Comparison of ENCODE assay signal across 19 cellular contexts in genomic region chr1:230144765-230145504, GRCh38.
DNase-seq lines count a peak whose midpoint lies in the region; ATAC-seq, FAIRE-seq and TF ChIP-seq lines count a peak whose summit lies in the region.
"Had no signal": no experiment of that assay in that cellular context is flagged by ENCODE, and none has a peak within 500 bp of the region (broad histone marks: within the 10 kb centered on the region; RNA-seq: fewer than 3 reads in every experiment).

No MANE protein-coding gene starts in this region.

- H3K9me3 ChIP-seq in HepG2 (ENCODE audit: low read length) (no peaks in the 10 kb centered on the region), right lobe of liver (no peaks in the 10 kb centered on the region)
- H3K9me3 ChIP-seq: adrenal gland, uterus had no signal

- H4K8ac ChIP-seq in mesendoderm (ENCODE audit: low read depth, low read length): no peak overlapping the region

- H4K20me1 ChIP-seq in HepG2 (ENCODE audit: insufficient read depth, low read length): no peaks in the 10 kb centered on the region

- H3K27ac Mint-ChIP-seq in activated naive CD8-positive, alpha-beta T cell treated with anti-CD3 and anti-CD28 coated beads, Interleukin-2, amount 50 U/mL, for 24 hours: peak overlapping the region; percentile 59

- TF ChIP-seq POLR2A in HepG2 (IDR thresholded peaks at IDR 0.05; ENCODE audit: insufficient read depth in 1 of 2, low read depth in 2 of 2, low read length in 2 of 2): no peak
- no peak for TF ChIP-seq POLR2A in right lobe of liver (IDR thresholded peaks at IDR 0.05)

- H3K9me3 Mint-ChIP-seq in activated naive CD8-positive, alpha-beta T cell treated with anti-CD3 and anti-CD28 coated beads, Interleukin-2, amount 50 U/mL, for 24 hours: no peaks in the 10 kb centered on the region

- no peak overlapping the region for H4K5ac ChIP-seq in mesendoderm (ENCODE audit: low read length)

- no peak for FAIRE-seq in HepG2 (lab: Jason Lieb, UNC)
- FAIRE-seq: G401.6, GM12892, H54 had no signal

- H3K4me1 ChIP-seq in HepG2 (ENCODE audit: insufficient read depth, low read length) (peaks cover 50% of the 10 kb centered on the region), right lobe of liver (peaks cover 0 to 50% (median 21%) of the 10 kb centered on the region in 4 donors), mesendoderm (ENCODE audit: control insufficient read depth, low read depth, low read length) (peaks cover 2% of the 10 kb centered on the region)

- H3K4me3 ChIP-seq in HepG2 (replicated peaks in 1 of 3; ENCODE audit: insufficient read depth in 1 of 3, low read depth in 2 of 3, low read length in 3 of 3) (no peak overlapping the region), right lobe of liver (no peak overlapping the region), mesendoderm (ENCODE audit: low read length) (no peak overlapping the region)
- H3K4me3 ChIP-seq: adrenal gland, PC-9, uterus had no signal

- peaks cover 21% of the 10 kb centered on the region for H3K79me2 ChIP-seq in HepG2 (ENCODE audit: insufficient read depth, low read length)
- peaks cover 4% of the 10 kb centered on the region for H3K79me2 ChIP-seq in mesendoderm (ENCODE audit: control insufficient read depth, insufficient read depth, low read length)

- H3K36me3 ChIP-seq in HepG2 (replicated peaks in 1 of 2; ENCODE audit: control insufficient read depth in 1 of 2, insufficient read depth in 2 of 2, low read length in 2 of 2) (no peaks in the 10 kb centered on the region; a peak in 1 of 5 replicates), right lobe of liver (no peaks in the 10 kb centered on the region), mesendoderm (ENCODE audit: control insufficient read depth, insufficient read depth, low read length) (no peaks in the 10 kb centered on the region)
- H3K36me3 ChIP-seq: adrenal gland, uterus had no signal

- intact Hi-C loops in HepG2 (cut with micrococcal nuclease; ENCODE audit: unreplicated experiment): no loop called here
- intact Hi-C loops in right lobe of liver (cut with DNase I): no loop called here

- peaks cover 81% of the 10 kb centered on the region for H3K4me1 Mint-ChIP-seq in activated naive CD8-positive, alpha-beta T cell treated with anti-CD3 and anti-CD28 coated beads, Interleukin-2, amount 50 U/mL, for 24 hours

- ATAC-seq in HepG2 (no peak), right lobe of liver (no peak)
- ATAC-seq in activated naive CD8-positive, alpha-beta T cell treated with anti-CD3 and anti-CD28 coated beads, Interleukin-2, amount 50 U/mL, for 24 hours: no peak
- ATAC-seq: foreskin keratinocyte had no signal

- TF ChIP-seq RAD21 in HepG2 (CRISPR knock-in tag; IDR thresholded peaks at IDR 0.05): no peak

- CTCF ChIA-PET in HepG2 (lab: Yijun Ruan, JAX; ENCODE audit: low intra/inter-chr PET ratio, low total read pairs): no interaction called here

- no peak overlapping the region for H3K4ac ChIP-seq in mesendoderm (ENCODE audit: low read depth, low read length)

- WGBS in HepG2 (ENCODE audit: low lambda C conversion rate): 100% methylated on average over 8 of the region's 11 CpGs
- 47% methylated on average over 3 of the region's 11 CpGs for WGBS in right lobe of liver (ENCODE audit: insufficient coverage, low coverage, low lambda C conversion rate, missing lambda C conversion rate)
- no CpG with 5 or more reads among the region's 11 CpGs for WGBS in mesendoderm (ENCODE audit: extremely low coverage, insufficient coverage, low lambda C conversion rate)

- TF ChIP-seq EP300 in HepG2 (IDR thresholded peaks at IDR 0.05; ENCODE audit: low read depth in 2 of 2, low read length in 2 of 2) (no peak), HepG2 (CRISPR knock-in tag; IDR thresholded peaks at IDR 0.05; ENCODE audit: borderline replicate concordance) (no peak)

- peaks cover 5% of the 10 kb centered on the region for H3K79me1 ChIP-seq in mesendoderm (ENCODE audit: low read length)

- H3K23ac ChIP-seq in mesendoderm (ENCODE audit: low read length): peak overlapping the region; percentile 81

- no peaks in the 10 kb centered on the region for H3K27me3 ChIP-seq in HepG2 (ENCODE audit: control insufficient read depth in 1 of 2, insufficient read depth in 2 of 2, low read length in 2 of 2)
- no peaks in the 10 kb centered on the region for H3K27me3 ChIP-seq in right lobe of liver
- no peaks in the 10 kb centered on the region for H3K27me3 ChIP-seq in mesendoderm (ENCODE audit: insufficient read depth, low read length, poor library complexity)
- H3K27me3 ChIP-seq: adrenal gland, foreskin keratinocyte, uterus had no signal

- no peak overlapping the region for H3K18ac ChIP-seq in mesendoderm (ENCODE audit: low read length)

- H3K4me3 Mint-ChIP-seq in activated naive CD8-positive, alpha-beta T cell treated with anti-CD3 and anti-CD28 coated beads, Interleukin-2, amount 50 U/mL, for 24 hours: no peak overlapping the region

- no peak overlapping the region for H2AFZ ChIP-seq in HepG2 (ENCODE audit: low read length)
- H2AFZ ChIP-seq: PC-9 had no signal

- H2AK5ac ChIP-seq in mesendoderm (ENCODE audit: low read length): no peak overlapping the region

- in situ Hi-C loops in HepG2 (cut with HindIII; ENCODE audit: extremely low pct_ligation_motif_present, low pct_unique_long_range_greater_than_20kb): no loop called here

- no peak overlapping the region for H2BK15ac ChIP-seq in mesendoderm (replicated peaks; ENCODE audit: low read depth)

- no peaks in the 10 kb centered on the region for H3K27me3 Mint-ChIP-seq in activated naive CD8-positive, alpha-beta T cell treated with anti-CD3 and anti-CD28 coated beads, Interleukin-2, amount 50 U/mL, for 24 hours

- H3K9ac ChIP-seq in HepG2 (ENCODE audit: insufficient read depth, low read depth, low read length) (no peak overlapping the region), mesendoderm (ENCODE audit: low read length) (no peak overlapping the region)

- H2BK5ac ChIP-seq in mesendoderm (ENCODE audit: low read length): no peak overlapping the region

- no peak overlapping the region for H3K4me2 ChIP-seq in HepG2 (ENCODE audit: low read depth, low read length)
- no peak overlapping the region for H3K4me2 ChIP-seq in mesendoderm (ENCODE audit: low read length)
- H3K4me2 ChIP-seq: PC-9 had no signal

- POLR2A ChIA-PET in HepG2 (lab: Yijun Ruan, JAX): no interaction called here

- H3K36me3 Mint-ChIP-seq in activated naive CD8-positive, alpha-beta T cell treated with anti-CD3 and anti-CD28 coated beads, Interleukin-2, amount 50 U/mL, for 24 hours (ENCODE audit: low read depth): peaks cover 6% of the 10 kb centered on the region

- H3K56ac ChIP-seq in mesendoderm (ENCODE audit: low read length): no peak overlapping the region

- BruUV-seq in HepG2 (replicated peaks; lab: Mats Ljungman, UMichigan): no TSS peak

- no peak overlapping the region for H2BK120ac ChIP-seq in mesendoderm (ENCODE audit: low read depth, low read length)

- DNase-seq in HepG2 (ENCODE audit: low spot score) (no peak), right lobe of liver (no peak), mesendoderm (no peak), RPMI8226 (no peak), AML-193 (lab: John Stamatoyannopoulos, UW) (no peak), NCI-H748 treated with DMSO at 0.1 percent for 48 hours (lab: John Stamatoyannopoulos, UW) (no peak), GM10266 (ENCODE audit: extremely low spot score) (no peak)
- DNase-seq in activated naive CD8-positive, alpha-beta T cell treated with anti-CD3 and anti-CD28 coated beads, Interleukin-2, amount 50 U/mL, for 24 hours: no peak
- DNase-seq: activated CD4-positive, alpha-beta T cell treated with anti-CD3 and anti-CD28 coated beads, Interleukin-2, amount 50 U/mL, for 4 hours; activated T-cell treated with anti-CD3 and anti-CD28 coated beads, Interleukin-2, amount 50 U/mL, for 48 hours; foreskin keratinocyte; NCI-H510A; PC-9; stimulated activated naive CD4-positive, alpha-beta T cell; uterus had no signal

- no peak for TF ChIP-seq CTCF in HepG2 (CRISPR knock-in tag; IDR thresholded peaks at IDR 0.05)
- no peak for TF ChIP-seq CTCF in right lobe of liver (IDR thresholded peaks at IDR 0.05)
- TF ChIP-seq CTCF in GM10266 (IDR thresholded peaks at IDR 0.05; ENCODE audit: control insufficient read depth, insufficient read depth, low read depth, missing control alignments): no peak

- H3K27ac ChIP-seq in HepG2 (ENCODE audit: extremely low read length, insufficient read depth, low read length) (no peak overlapping the region), right lobe of liver (peak overlapping the region in 1 of 3 donors; percentile 46), mesendoderm (ENCODE audit: low read depth, low read length) (no peak overlapping the region)
- H3K27ac ChIP-seq: foreskin keratinocyte, PC-9, uterus had no signal

TF ChIP-seq in HepG2, 621 proteins besides CTCF, POLR2A, EP300 and RAD21:
- TF ChIP-seq MAFK (conservative IDR thresholded peaks at IDR 0.05 in 1 of 2, IDR thresholded peaks at IDR 0.05 in 1 of 2; ENCODE audit: low read length in 2 of 2): peak; percentile 16 to 71; a peak in 2 of 4 replicates
- TF ChIP-seq FOXA1 (IDR thresholded peaks at IDR 0.05): no peak
- TF ChIP-seq FOXA1 (CRISPR knock-in tag; IDR thresholded peaks at IDR 0.05): no peak
- TF ChIP-seq PHB2 (IDR thresholded peaks at IDR 0.05; ENCODE audit: partially characterized antibody): no peak
- TF ChIP-seq ZNF567 (CRISPR knock-in tag; IDR thresholded peaks at IDR 0.05; ENCODE audit: borderline replicate concordance): no peak
- TF ChIP-seq DRAP1 (CRISPR knock-in tag; IDR thresholded peaks at IDR 0.05): no peak
TF ChIP-seq in HepG2: peak in this region for 1.
